ENCODE assay signal across 9 cellular contexts in the genomic region with DNA sequence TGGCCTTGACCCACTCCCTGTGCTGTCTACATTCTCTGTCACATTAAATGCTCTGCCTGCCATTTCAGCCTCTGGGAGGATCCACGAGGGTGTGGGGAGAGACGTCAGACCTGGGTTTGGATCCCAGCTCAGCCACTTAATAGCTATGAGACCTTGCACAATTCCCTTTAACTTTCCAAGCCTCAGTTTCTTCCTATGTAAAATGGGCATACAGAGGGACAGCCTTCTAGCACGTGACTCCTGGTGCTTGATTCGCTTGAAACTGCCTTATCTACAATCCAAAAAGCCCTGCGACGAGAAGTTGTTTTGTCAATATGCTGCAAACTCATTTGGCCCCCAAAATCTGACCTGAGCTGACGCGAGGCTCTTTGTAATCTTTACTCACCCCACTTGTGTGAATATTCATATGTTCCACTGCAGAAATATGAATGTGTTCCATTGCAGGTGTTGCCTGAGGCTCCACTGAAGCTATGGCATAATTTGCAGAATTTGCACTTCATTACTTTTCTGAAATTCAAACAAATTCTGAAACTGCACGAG. TPM values are rescaled to one million over a fixed set of nuclear protein-coding genes. Genes with fewer than 3 reads are reported as not detected.
A peak's percentile ranks its signal among the peaks of the same experiment; 100 is the strongest.
DNase-seq lines count a peak whose midpoint lies in the region; ATAC-seq and TF ChIP-seq lines count a peak whose summit lies in the region.
"Had no signal": no experiment of that assay in that cellular context is flagged by ENCODE, and none has a peak within 500 bp of the region (broad histone marks: within the 10 kb centered on the region; RNA-seq: fewer than 3 reads in every experiment).

No MANE protein-coding gene starts in this region.

- no peak overlapping the region for H2AFZ ChIP-seq in DND-41 (ENCODE audit: low read depth, low read length)
- no peak overlapping the region for H2AFZ ChIP-seq in KMS-11 (ENCODE audit: low read depth)
- H2AFZ ChIP-seq in osteoblast (ENCODE audit: low read length) = peak overlapping the region; percentile 47

- H3K4me3 ChIP-seq in DND-41 (ENCODE audit: low read depth in 1 of 2, low read length in 2 of 2) (no peak overlapping the region), KMS-11 (IDR thresholded peaks at IDR 0.05; ENCODE audit: insufficient read depth, low read depth, low read length) (no peak overlapping the region), osteoblast (ENCODE audit: insufficient read depth, low read length) (no peak overlapping the region)

- DNase-seq in DND-41 (no peak), osteoblast (ENCODE audit: insufficient read length, low spot score, missing footprints) (no peak), D341Med (ENCODE audit: low spot score) (no peak), DMS53 (lab: John Stamatoyannopoulos, UW) (no peak)
- DNase-seq in activated naive CD8-positive, alpha-beta T cell treated with anti-CD3 and anti-CD28 coated beads, Interleukin-2, amount 50 U/mL, for 24 hours = peak; percentile 27
- DNase-seq: NCI-H2081 treated with DMSO at 0.1 percent for 48 hours had no signal

- peaks cover 7% of the 10 kb centered on the region for H3K36me3 Mint-ChIP-seq in activated naive CD8-positive, alpha-beta T cell treated with anti-CD3 and anti-CD28 coated beads, Interleukin-2, amount 50 U/mL, for 24 hours (ENCODE audit: low read depth)

- no peak overlapping the region for H3K4me2 ChIP-seq in DND-41 (ENCODE audit: insufficient read depth, low read length)
- peak overlapping the region; percentile 96 for H3K4me2 ChIP-seq in KMS-11
- H3K4me2 ChIP-seq in osteoblast (ENCODE audit: insufficient read depth, low read length) = peak overlapping the region; percentile 77

- H3K9me3 Mint-ChIP-seq in activated naive CD8-positive, alpha-beta T cell treated with anti-CD3 and anti-CD28 coated beads, Interleukin-2, amount 50 U/mL, for 24 hours = peaks cover 13% of the 10 kb centered on the region

- H3K9me3 ChIP-seq in DND-41 (ENCODE audit: insufficient read depth, low read length, severe bottlenecking) (no peaks in the 10 kb centered on the region), osteoblast (ENCODE audit: low read depth, low read length) (no peaks in the 10 kb centered on the region)

- H3K4me1 Mint-ChIP-seq in activated naive CD8-positive, alpha-beta T cell treated with anti-CD3 and anti-CD28 coated beads, Interleukin-2, amount 50 U/mL, for 24 hours = peaks cover 70% of the 10 kb centered on the region

- peaks cover 12% of the 10 kb centered on the region for H3K27me3 ChIP-seq in DND-41 (ENCODE audit: insufficient read depth, low read length, poor library complexity)
- H3K27me3 ChIP-seq in KMS-11 (ENCODE audit: insufficient read depth, low read depth) = no peaks in the 10 kb centered on the region
- H3K27me3 ChIP-seq in osteoblast (ENCODE audit: insufficient read depth, low read length) = no peaks in the 10 kb centered on the region

- peaks cover 41% of the 10 kb centered on the region for H3K27me3 Mint-ChIP-seq in activated naive CD8-positive, alpha-beta T cell treated with anti-CD3 and anti-CD28 coated beads, Interleukin-2, amount 50 U/mL, for 24 hours

- H3K27ac ChIP-seq in DND-41 (ENCODE audit: low read length) (peak overlapping the region; percentile 47), KMS-11 (peak overlapping the region; percentile 98), osteoblast (ENCODE audit: low read depth, low read length) (peak overlapping the region; percentile 92)

- peak overlapping the region; percentile 90 for H3K27ac Mint-ChIP-seq in activated naive CD8-positive, alpha-beta T cell treated with anti-CD3 and anti-CD28 coated beads, Interleukin-2, amount 50 U/mL, for 24 hours

- H4K20me1 ChIP-seq in DND-41 (ENCODE audit: insufficient read depth, low read length) (peaks cover 40% of the 10 kb centered on the region), KMS-11 (ENCODE audit: insufficient read depth) (no peaks in the 10 kb centered on the region), osteoblast (ENCODE audit: insufficient read depth, low read length) (no peaks in the 10 kb centered on the region)

- H3K4me3 Mint-ChIP-seq in activated naive CD8-positive, alpha-beta T cell treated with anti-CD3 and anti-CD28 coated beads, Interleukin-2, amount 50 U/mL, for 24 hours = peak overlapping the region; percentile 34

- no peaks in the 10 kb centered on the region for H3K79me2 ChIP-seq in DND-41 (ENCODE audit: insufficient read depth, low read length)
- H3K79me2 ChIP-seq in KMS-11 (ENCODE audit: insufficient read depth, low read depth) = peaks cover 73% of the 10 kb centered on the region
- H3K79me2 ChIP-seq in osteoblast (ENCODE audit: insufficient read depth, low read length) = no peaks in the 10 kb centered on the region

- ATAC-seq in DND-41 (ENCODE audit: insufficient read depth, low read depth) (no peak), GM21447 (IDR thresholded peaks at IDR 0.05; ENCODE audit: unreplicated experiment) (no peak)
- ATAC-seq in activated naive CD8-positive, alpha-beta T cell treated with anti-CD3 and anti-CD28 coated beads, Interleukin-2, amount 50 U/mL, for 24 hours = peak; percentile 45
- ATAC-seq: Right ventricle myocardium inferior had no signal

- H3K4me1 ChIP-seq in DND-41 (ENCODE audit: insufficient read depth, low read length) (peaks cover 70% of the 10 kb centered on the region), KMS-11 (ENCODE audit: low read depth, poor library complexity, severe bottlenecking) (peaks cover 100% of the 10 kb centered on the region), osteoblast (ENCODE audit: insufficient read depth, low read length) (peaks cover 34% of the 10 kb centered on the region)

- H3K36me3 ChIP-seq in DND-41 (ENCODE audit: insufficient read depth, low read length) = no peaks in the 10 kb centered on the region
- H3K36me3 ChIP-seq in KMS-11 (ENCODE audit: insufficient read depth) = peaks cover 9% of the 10 kb centered on the region; the same call in 1 of the 2 replicates
- no peaks in the 10 kb centered on the region for H3K36me3 ChIP-seq in osteoblast (ENCODE audit: insufficient read depth, low read length)

- H3K9ac ChIP-seq in DND-41 (ENCODE audit: low read depth, low read length) = no peak overlapping the region
- peak overlapping the region; percentile 69 for H3K9ac ChIP-seq in KMS-11

- no peak for TF ChIP-seq CTCF in DND-41 (IDR thresholded peaks at IDR 0.05; ENCODE audit: borderline replicate concordance, extremely low read depth, low read length, poor library complexity, severe bottlenecking)
- TF ChIP-seq CTCF in KMS-11 (conservative IDR thresholded peaks at IDR 0.05; ENCODE audit: low read depth, low read length) = no peak
- no peak for TF ChIP-seq CTCF in osteoblast (IDR thresholded peaks at IDR 0.05; ENCODE audit: extremely low read depth, low read depth, low read length)

RNA-seq across cellular contexts. Expression of a gene that starts 40.1 kb away (rescaled TPM):
- 0.88 and 1.1 TPM in 2 replicates for total RNA-seq in osteoblast

Comparison
In these comparisons a context has a peak if more than half of its experiments do, and no peak if none do; other contexts are left out.
1. H3K27ac ChIP-seq: peak in every context shown above with its lines; median percentile 98 in KMS-11; 92 in osteoblast; 47 in DND-41.